In genomic region chr19:15562861-15563260, GRCh38 we compare ENCODE assay signal across 17 cellular contexts. TPM values are rescaled to one million over a fixed set of nuclear protein-coding genes. Genes with fewer than 3 reads are reported as not detected.
DNase-seq lines count a peak whose midpoint lies in the region; ATAC-seq, FAIRE-seq and TF ChIP-seq lines count a peak whose summit lies in the region.
"Had no signal": no experiment of that assay in that cellular context is flagged by ENCODE, and none has a peak within 500 bp of the region (broad histone marks: within the 10 kb centered on the region; RNA-seq: fewer than 3 reads in every experiment).

No MANE protein-coding gene starts in this region.

- TF ChIP-seq POLR2A in breast epithelium (IDR thresholded peaks at IDR 0.05) (no peak), suprapubic skin (IDR thresholded peaks at IDR 0.05) (no peak)

- H3K27ac Mint-ChIP-seq in MCF 10A (ENCODE audit: low read depth, unreplicated experiment): no peak overlapping the region
- H3K27ac Mint-ChIP-seq in CD8-positive, alpha-beta T cell: no peak overlapping the region
- H3K27ac Mint-ChIP-seq: activated T-helper 1 cell treated with anti-CD3 and anti-CD28 coated beads, Interleukin-12 subunit alpha, Interleukin-12 subunit beta, Interleukin-2, Interleukin-4 antibody, amounts not matched to agents 30 ng/mL and 10 ng/mL and 1 ng/mL, durations not matched to agents 14 hours and 24 hours and 36 hours; type B pancreatic cell had no signal

- ATAC-seq in sciatic nerve: peak; percentile 64
- ATAC-seq in CD8-positive, alpha-beta T cell: no peak

- BruUV-seq in MCF 10A (replicated peaks; lab: Mats Ljungman, UMichigan): no TSS peak

- CTCF ChIA-PET in MCF 10A (lab: Yijun Ruan, JAX): interaction anchor here (0.6 to 0.7 kb wide), 3 partner anchors 396 to 1006 kb away, joined by 3 read pairs; no protein-coding TSS in a partner anchor
- CTCF ChIA-PET in CD8-positive, alpha-beta T cell (lab: Charles Lee): interaction anchor here (1.7 to 2.6 kb wide), 2 partner anchors 386 to 471 kb away, joined by 4 to 9 read pairs; no protein-coding TSS in a partner anchor

- no peaks in the 10 kb centered on the region for H3K36me3 Mint-ChIP-seq in MCF 10A (ENCODE audit: insufficient read depth, unreplicated experiment)
- H3K36me3 Mint-ChIP-seq in CD8-positive, alpha-beta T cell: no peaks in the 10 kb centered on the region
- H3K36me3 Mint-ChIP-seq: type B pancreatic cell had no signal

- WGBS in suprapubic skin: 27% methylated on average over 3 of the region's 3 CpGs

- H3K27me3 ChIP-seq in breast epithelium (no peaks in the 10 kb centered on the region), suprapubic skin (peaks cover 13% of the 10 kb centered on the region)
- no peaks in the 10 kb centered on the region for H3K27me3 ChIP-seq in CD8-positive, alpha-beta T cell (ENCODE audit: insufficient read depth, low read length)

- intact Hi-C loops in breast epithelium (cut with DNase I; ENCODE audit: low total_unique reads) (no loop called here), MCF 10A (cut with micrococcal nuclease) (no loop called here), sciatic nerve (cut with DNase I) (no loop called here)
- intact Hi-C loops in CD8-positive, alpha-beta T cell (cut with DNase I, micrococcal nuclease): no loop called here

- H3K9me3 Mint-ChIP-seq in MCF 10A (ENCODE audit: unreplicated experiment): no peaks in the 10 kb centered on the region
- H3K9me3 Mint-ChIP-seq in CD8-positive, alpha-beta T cell: no peaks in the 10 kb centered on the region
- H3K9me3 Mint-ChIP-seq: activated T-helper 1 cell treated with anti-CD3 and anti-CD28 coated beads, Interleukin-12 subunit alpha, Interleukin-12 subunit beta, Interleukin-2, Interleukin-4 antibody, amounts not matched to agents 30 ng/mL and 10 ng/mL and 1 ng/mL, durations not matched to agents 14 hours and 24 hours and 36 hours; type B pancreatic cell had no signal

- POLR2A ChIA-PET in MCF 10A (lab: Yijun Ruan, JAX): interaction anchor here (0.6 kb wide), 1 partner anchor 359 kb away, joined by 4 read pairs; no protein-coding TSS in a partner anchor
- POLR2A ChIA-PET in CD8-positive, alpha-beta T cell (lab: Charles Lee): no interaction called here

- FAIRE-seq in endometrium (lab: Jason Lieb, UNC): peak; percentile 69
- FAIRE-seq: astrocyte, kidney had no signal

- H3K4me3 Mint-ChIP-seq in MCF 10A (ENCODE audit: unreplicated experiment): no peak overlapping the region
- no peak overlapping the region for H3K4me3 Mint-ChIP-seq in CD8-positive, alpha-beta T cell
- H3K4me3 Mint-ChIP-seq: activated T-helper 1 cell treated with anti-CD3 and anti-CD28 coated beads, Interleukin-12 subunit alpha, Interleukin-12 subunit beta, Interleukin-2, Interleukin-4 antibody, amounts not matched to agents 30 ng/mL and 10 ng/mL and 1 ng/mL, durations not matched to agents 14 hours and 24 hours and 36 hours; type B pancreatic cell had no signal

- TF ChIP-seq EP300 in suprapubic skin (IDR thresholded peaks at IDR 0.05): no peak

- H3K4me1 Mint-ChIP-seq in MCF 10A (ENCODE audit: insufficient read depth, unreplicated experiment): peaks cover 12% of the 10 kb centered on the region
- H3K4me1 Mint-ChIP-seq in CD8-positive, alpha-beta T cell (ENCODE audit: low read depth): no peaks in the 10 kb centered on the region

- H3K9me3 ChIP-seq in breast epithelium (no peaks in the 10 kb centered on the region), suprapubic skin (no peaks in the 10 kb centered on the region)
- H3K9me3 ChIP-seq in CD8-positive, alpha-beta T cell (ENCODE audit: low read length): no peaks in the 10 kb centered on the region

- DNase-seq in breast epithelium (ENCODE audit: low spot score in 2 of 2) (peak; percentile 46 to 67), MCF 10A (ENCODE audit: unreplicated experiment) (no peak), NCI-H2029 (lab: John Stamatoyannopoulos, UW) (peak; percentile 54), sciatic nerve (ENCODE audit: low spot score) (no peak), suprapubic skin (ENCODE audit: low spot score in 2 of 2) (no peak), NCI-H748 (lab: John Stamatoyannopoulos, UW; ENCODE audit: unreplicated experiment) (no peak)
- no peak for DNase-seq in CD8-positive, alpha-beta T cell
- DNase-seq: activated CD4-positive, alpha-beta T cell treated with anti-CD3 and anti-CD28 coated beads for 48 hours; kidney had no signal

- peaks cover 17% of the 10 kb centered on the region for H3K27me3 Mint-ChIP-seq in MCF 10A (ENCODE audit: insufficient read depth, unreplicated experiment)
- peaks cover 17% of the 10 kb centered on the region for H3K27me3 Mint-ChIP-seq in CD8-positive, alpha-beta T cell (ENCODE audit: low read depth)
- H3K27me3 Mint-ChIP-seq: type B pancreatic cell had no signal

- no peaks in the 10 kb centered on the region for H3K36me3 ChIP-seq in breast epithelium
- H3K36me3 ChIP-seq in suprapubic skin: no peaks in the 10 kb centered on the region
- H3K36me3 ChIP-seq in CD8-positive, alpha-beta T cell (ENCODE audit: insufficient read depth, low read length): no peaks in the 10 kb centered on the region

- no peaks in the 10 kb centered on the region for H3K4me1 ChIP-seq in breast epithelium
- peaks cover 8% of the 10 kb centered on the region for H3K4me1 ChIP-seq in suprapubic skin
- no peaks in the 10 kb centered on the region for H3K4me1 ChIP-seq in CD8-positive, alpha-beta T cell (ENCODE audit: insufficient read depth, low read length)

- no peak for TF ChIP-seq CTCF in breast epithelium (IDR thresholded peaks at IDR 0.05)
- TF ChIP-seq CTCF in MCF 10A (IDR thresholded peaks at IDR 0.05; ENCODE audit: unreplicated experiment): no peak
- no peak for TF ChIP-seq CTCF in suprapubic skin (IDR thresholded peaks at IDR 0.05)
- TF ChIP-seq CTCF in CD8-positive, alpha-beta T cell (IDR thresholded peaks at IDR 0.05): no peak

- H3K27ac ChIP-seq in breast epithelium (peak overlapping the region; percentile 55 to 80), suprapubic skin (no peak overlapping the region)
- H3K27ac ChIP-seq in CD8-positive, alpha-beta T cell (ENCODE audit: low read depth, low read length): no peak overlapping the region
- H3K27ac ChIP-seq: HL-60 had no signal

- H3K4me3 ChIP-seq in breast epithelium: peak overlapping the region in 1 of 3 donors; percentile 22
- H3K4me3 ChIP-seq in suprapubic skin: no peak overlapping the region
- no peak overlapping the region for H3K4me3 ChIP-seq in CD8-positive, alpha-beta T cell (ENCODE audit: low read depth, low read length)

RNA-seq across cellular contexts. Expression of gene CYP4F8, which starts 52.2 kb away (rescaled TPM):
- total RNA-seq in breast epithelium: 1 to 10 TPM in 2 of 3 donors, not detected in 1; 2.6 to 5.0 TPM
- not detected in 2 replicates for total RNA-seq in MCF 10A (2022)
- total RNA-seq in sciatic nerve: not detected
- total RNA-seq in suprapubic skin: 10 to 100 TPM; 14.5 to 18.7 (median 14.9) TPM
- total RNA-seq in CD8-positive, alpha-beta T cell: not detected
- total RNA-seq: activated T-helper 1 cell treated with anti-CD3 and anti-CD28 coated beads, Interleukin-12 subunit alpha, Interleukin-12 subunit beta, Interleukin-2, Interleukin-4 antibody, amounts not matched to agents 30 ng/mL and 10 ng/mL and 1 ng/mL, durations not matched to agents 14 hours and 24 hours and 36 hours; astrocyte; dermis microvascular lymphatic vessel endothelial cell; G401; kidney; pulmonary artery endothelial cell had no signal

RNA-seq across cellular contexts. Expression of gene CYP4F22, which starts 54.5 kb away (rescaled TPM):
- total RNA-seq in breast epithelium: 10 to 100 TPM in 1 of 3 donors, 1 to 10 TPM in 2; 8.8 to 26.9 (median 9.4) TPM
- not detected in 2 replicates for total RNA-seq in MCF 10A (2022)
- not detected for total RNA-seq in sciatic nerve
- total RNA-seq in suprapubic skin: 10 to 100 TPM; 26.0 to 77.7 (median 55.5) TPM
- under 1 TPM; 0.36 to 0.46 TPM for total RNA-seq in CD8-positive, alpha-beta T cell
- total RNA-seq: activated T-helper 1 cell treated with anti-CD3 and anti-CD28 coated beads, Interleukin-12 subunit alpha, Interleukin-12 subunit beta, Interleukin-2, Interleukin-4 antibody, amounts not matched to agents 30 ng/mL and 10 ng/mL and 1 ng/mL, durations not matched to agents 14 hours and 24 hours and 36 hours; astrocyte; dermis microvascular lymphatic vessel endothelial cell; pulmonary artery endothelial cell had no signal

Comparison
In these comparisons a context has a peak if more than half of its experiments do, and no peak if none do; other contexts are left out.
1. DNase-seq: peak in breast epithelium (2 of 2) and NCI-H2029 (single experiment); none in MCF 10A (single experiment), sciatic nerve (single experiment), suprapubic skin (0 of 2), CD8-positive, alpha-beta T cell (0 of 7) and NCI-H748 (single experiment).
2. H3K27ac ChIP-seq: peak in breast epithelium (2 of 2); none in suprapubic skin (single experiment) and CD8-positive, alpha-beta T cell (single experiment).